In the genomic region with DNA sequence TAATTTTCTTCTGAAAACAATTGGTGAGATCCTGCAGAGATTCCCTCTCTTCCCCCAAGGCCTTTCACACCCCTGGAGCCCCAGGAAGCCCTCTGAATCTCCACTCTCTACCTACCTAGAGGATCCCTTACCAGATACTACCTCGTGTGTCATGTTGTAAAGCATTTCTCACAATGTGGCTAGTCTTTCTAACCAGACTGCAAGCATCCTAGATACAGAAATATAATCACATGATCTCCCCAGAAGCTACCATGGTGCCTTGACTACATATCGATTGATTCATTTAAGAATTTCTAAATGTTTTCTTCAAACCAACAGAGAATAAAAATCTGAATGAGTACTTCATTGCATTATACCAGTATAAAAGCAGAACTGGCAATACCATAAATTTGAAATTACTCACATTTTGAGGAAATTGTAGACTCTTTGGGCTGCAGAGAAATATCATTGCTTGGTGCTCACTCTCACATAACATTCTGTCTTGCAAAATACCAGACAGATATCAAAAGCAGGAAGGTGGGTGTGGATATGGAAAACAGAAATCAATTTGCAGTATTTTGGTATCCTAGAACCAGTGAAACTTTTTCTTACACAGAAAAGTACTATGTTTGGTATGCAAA, we compare ENCODE assay signal across 10 cellular contexts.
DNase-seq lines count a peak whose midpoint lies in the region; ATAC-seq and TF ChIP-seq lines count a peak whose summit lies in the region.
"Had no signal": no experiment of that assay in that cellular context is flagged by ENCODE, and none has a peak within 500 bp of the region (broad histone marks: within the 10 kb centered on the region; RNA-seq: fewer than 3 reads in every experiment).

No MANE protein-coding gene starts in this region.

- H3K4me3 Mint-ChIP-seq in HFFc6: peak overlapping the region; percentile 70

- H3K36me3 Mint-ChIP-seq in HFFc6 (ENCODE audit: low read depth): peaks cover 28% of the 10 kb centered on the region

- H3K4me3 ChIP-seq in ascending aorta (no peak overlapping the region), parathyroid adenoma (ENCODE audit: low read depth, low read length) (no peak overlapping the region)
- H3K4me3 ChIP-seq: body of pancreas had no signal

- H3K27me3 ChIP-seq in ascending aorta (no peaks in the 10 kb centered on the region), parathyroid adenoma (ENCODE audit: control insufficient read depth, insufficient read depth, low read length) (no peaks in the 10 kb centered on the region)
- H3K27me3 ChIP-seq: body of pancreas had no signal

- intact Hi-C loops in ascending aorta (cut with DNase I): loop anchor here (5.0 kb wide), 1 partner anchor 172 kb away; no protein-coding TSS in a partner anchor

- H3K4me2 ChIP-seq in parathyroid adenoma (ENCODE audit: low read length): no peak overlapping the region

- no peak overlapping the region for H2AFZ ChIP-seq in parathyroid adenoma

- no peak overlapping the region for H3K9ac ChIP-seq in parathyroid adenoma

- DNase-seq in AML-193 (lab: John Stamatoyannopoulos, UW) (peak; percentile 37 to 45), HFFc6 (no peak), ascending aorta (ENCODE audit: low spot score in 2 of 2) (no peak), NCI-H2227 (lab: John Stamatoyannopoulos, UW; ENCODE audit: unreplicated experiment) (no peak), substantia nigra (lab: John Stamatoyannopoulos, UW) (no peak), GM20000 (ENCODE audit: low spot score) (no peak)
- DNase-seq: NCI-H510A treated with DMSO at 0.1 percent for 48 hours had no signal

- H3K27me3 Mint-ChIP-seq in HFFc6 (ENCODE audit: insufficient read depth): peaks cover 3% of the 10 kb centered on the region; the same call in 1 of the 2 replicates

- H3K4me1 Mint-ChIP-seq in HFFc6 (ENCODE audit: low read depth): peaks cover 75% of the 10 kb centered on the region

- TF ChIP-seq CTCF in HFFc6 (IDR thresholded peaks at IDR 0.05): no peak
- TF ChIP-seq CTCF in ascending aorta (IDR thresholded peaks at IDR 0.05): no peak
- TF ChIP-seq CTCF in parathyroid adenoma (IDR thresholded peaks at IDR 0.05): no peak
- no peak for TF ChIP-seq CTCF in GM20000 (IDR thresholded peaks at IDR 0.05; ENCODE audit: extremely low read depth, missing control alignments)

- no peak for ATAC-seq in GM21825 (IDR thresholded peaks at IDR 0.05; ENCODE audit: unreplicated experiment)

- H3K4me1 ChIP-seq in ascending aorta: peaks cover 12 to 38% of the 10 kb centered on the region in 2 donors
- peaks cover 8% of the 10 kb centered on the region for H3K4me1 ChIP-seq in parathyroid adenoma
- H3K4me1 ChIP-seq: body of pancreas had no signal

- peak overlapping the region; percentile 93 to 96 for H3K27ac ChIP-seq in ascending aorta
- H3K27ac ChIP-seq in parathyroid adenoma: peak overlapping the region; percentile 63
- no peak overlapping the region for H3K27ac ChIP-seq in substantia nigra (ENCODE audit: low read depth, low read length, poor library complexity, severe bottlenecking)

- no peaks in the 10 kb centered on the region for H3K9me3 ChIP-seq in ascending aorta
- no peaks in the 10 kb centered on the region for H3K9me3 ChIP-seq in parathyroid adenoma (ENCODE audit: control insufficient read depth, low read length)
- H3K9me3 ChIP-seq: body of pancreas had no signal

- peaks cover 14% of the 10 kb centered on the region for H3K79me2 ChIP-seq in parathyroid adenoma

- H3K27ac Mint-ChIP-seq in HFFc6: peak overlapping the region; percentile 95

- H3K9me3 Mint-ChIP-seq in HFFc6: no peaks in the 10 kb centered on the region

- H3K36me3 ChIP-seq in ascending aorta: no peaks in the 10 kb centered on the region
- H3K36me3 ChIP-seq in parathyroid adenoma (ENCODE audit: control insufficient read depth, insufficient read depth, low read length): no peaks in the 10 kb centered on the region

Comparison
In these comparisons a context has a peak if more than half of its experiments do, and no peak if none do; other contexts are left out.
1. DNase-seq: peak in AML-193 (2 of 2); none in HFFc6 (single experiment), ascending aorta (0 of 2), NCI-H2227 (single experiment), substantia nigra (0 of 49) and GM20000 (single experiment).